Comparison of ENCODE assay signal across 30 cellular contexts in the genomic region with DNA sequence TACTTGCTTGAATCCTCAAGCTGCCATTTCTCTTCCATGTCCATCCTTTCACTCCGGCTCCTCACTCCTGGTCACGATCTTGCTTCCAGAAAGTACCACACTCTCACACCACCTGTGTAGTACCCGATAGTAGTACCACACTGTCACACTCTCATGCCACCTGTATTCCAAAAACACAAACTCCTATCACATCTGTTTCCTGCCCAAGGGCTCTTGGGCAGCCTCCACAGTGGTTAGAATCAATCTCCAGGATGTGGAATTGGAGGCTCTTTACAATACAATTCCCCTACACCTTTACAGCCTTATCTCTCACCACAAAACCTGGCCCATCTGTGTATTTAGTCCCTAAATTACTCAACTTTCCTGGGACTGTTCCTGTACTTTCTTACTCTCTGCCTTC.
"Had no signal": no experiment of that assay in that cellular context is flagged by ENCODE, and none has a peak within 500 bp of the region (broad histone marks: within the 10 kb centered on the region; RNA-seq: fewer than 3 reads in every experiment).

No MANE protein-coding gene starts in this region.

- DNase-seq: activated CD4-positive, alpha-beta T cell treated with anti-CD3 and anti-CD28 coated beads for 4 hours; activated CD4-positive, alpha-beta T cell treated with anti-CD3 and anti-CD28 coated beads, Interleukin-2, amount 50 U/mL, for 4 hours; activated naive CD8-positive, alpha-beta T cell treated with anti-CD3 and anti-CD28 coated beads, Interleukin-2, amount 50 U/mL, for 24 hours; activated T-cell treated with anti-CD3 and anti-CD28 coated beads, Interleukin-2, amount 50 U/mL, for 1 hour; amygdala; dermis blood vessel endothelial cell; effector CD4-positive, alpha-beta T cell; glutamatergic neuron; islet precursor cell; left ventricle myocardium inferior; naive B cell; nephron progenitor cell; nucleus accumbens; pancreas; sigmoid colon; small intestine; stimulated activated CD4-positive, alpha-beta T cell treated with anti-CD3 and anti-CD28 coated beads, Interleukin-4, amount 100 ng/mL, for 24 hours; substantia nigra; upper lobe of left lung had no signal

- FAIRE-seq: bronchial epithelial cell, endometrium, frontal cortex, pancreas, small intestine had no signal

- H3K27me3 Mint-ChIP-seq: activated naive CD4-positive, alpha-beta T cell treated with anti-CD3 and anti-CD28 coated beads, Interleukin-2, amount 50 U/mL, for 24 hours; activated naive CD8-positive, alpha-beta T cell treated with anti-CD3 and anti-CD28 coated beads, Interleukin-2, amount 50 U/mL, for 24 hours; central memory CD8-positive, alpha-beta T cell; stimulated activated naive CD8-positive, alpha-beta T cell treated with anti-CD3 and anti-CD28 coated beads, Interleukin-15, Interleukin-2, amounts not matched to agents 100 ng/mL and 50 ng/mL, for 24 hours had no signal

- ATAC-seq: activated naive CD8-positive, alpha-beta T cell treated with anti-CD3 and anti-CD28 coated beads, Interleukin-2, amount 50 U/mL, for 24 hours; pancreas; stimulated activated effector memory CD8-positive, alpha-beta T cell treated with anti-CD3 and anti-CD28 coated beads, Interleukin-12 subunit alpha, Interleukin-12 subunit beta, amount 100 ng/mL, for 72 hours had no signal

- H3K9me3 Mint-ChIP-seq: activated naive CD4-positive, alpha-beta T cell treated with anti-CD3 and anti-CD28 coated beads, Interleukin-2, amount 50 U/mL, for 24 hours; activated naive CD8-positive, alpha-beta T cell treated with anti-CD3 and anti-CD28 coated beads, Interleukin-2, amount 50 U/mL, for 24 hours; central memory CD8-positive, alpha-beta T cell; mesothelial cell of epicardium; naive B cell; nephron progenitor cell; stimulated activated effector memory CD8-positive, alpha-beta T cell treated with anti-CD3 and anti-CD28 coated beads, Interleukin-12 subunit alpha, Interleukin-12 subunit beta, amount 100 ng/mL, for 72 hours; stimulated activated naive CD8-positive, alpha-beta T cell treated with anti-CD3 and anti-CD28 coated beads, Interleukin-15, Interleukin-2, amounts not matched to agents 100 ng/mL and 50 ng/mL, for 24 hours had no signal

- H3K4me1 Mint-ChIP-seq: central memory CD8-positive, alpha-beta T cell; naive B cell had no signal

- H3K4me3 Mint-ChIP-seq: activated naive CD4-positive, alpha-beta T cell treated with anti-CD3 and anti-CD28 coated beads, Interleukin-2, amount 50 U/mL, for 24 hours; activated naive CD8-positive, alpha-beta T cell treated with anti-CD3 and anti-CD28 coated beads, Interleukin-2, amount 50 U/mL, for 24 hours; central memory CD8-positive, alpha-beta T cell; mesothelial cell of epicardium; naive B cell; nephron progenitor cell; stimulated activated effector memory CD8-positive, alpha-beta T cell treated with anti-CD3 and anti-CD28 coated beads, Interleukin-12 subunit alpha, Interleukin-12 subunit beta, amount 100 ng/mL, for 72 hours; stimulated activated naive CD8-positive, alpha-beta T cell treated with anti-CD3 and anti-CD28 coated beads, Interleukin-15, Interleukin-2, amounts not matched to agents 100 ng/mL and 50 ng/mL, for 24 hours had no signal

- H3K4me2 ChIP-seq: hepatocyte had no signal

- H3K36me3 ChIP-seq: left ventricle myocardium inferior, pancreas, prostate gland, sigmoid colon, vagina had no signal

- H2AFZ ChIP-seq: hepatocyte had no signal

- H3K27ac Mint-ChIP-seq: activated naive CD4-positive, alpha-beta T cell treated with anti-CD3 and anti-CD28 coated beads, Interleukin-2, amount 50 U/mL, for 24 hours; activated naive CD8-positive, alpha-beta T cell treated with anti-CD3 and anti-CD28 coated beads, Interleukin-2, amount 50 U/mL, for 24 hours; mesothelial cell of epicardium; naive B cell; nephron progenitor cell; stimulated activated effector memory CD8-positive, alpha-beta T cell treated with anti-CD3 and anti-CD28 coated beads, Interleukin-12 subunit alpha, Interleukin-12 subunit beta, amount 100 ng/mL, for 72 hours; stimulated activated naive CD8-positive, alpha-beta T cell treated with anti-CD3 and anti-CD28 coated beads, Interleukin-15, Interleukin-2, amounts not matched to agents 100 ng/mL and 50 ng/mL, for 24 hours had no signal

- H3K36me3 Mint-ChIP-seq: naive B cell had no signal

- H3K9me3 ChIP-seq: left ventricle myocardium inferior, pancreas, prostate gland, sigmoid colon, upper lobe of left lung, vagina had no signal

- H3K27ac ChIP-seq: hepatocyte, left ventricle myocardium inferior, pancreas, prostate gland, sigmoid colon, upper lobe of left lung, vagina had no signal

- H3K4me3 ChIP-seq: hepatocyte, left ventricle myocardium inferior, pancreas, prostate gland, sigmoid colon, upper lobe of left lung, vagina had no signal

- H3K27me3 ChIP-seq: hepatocyte, pancreas, sigmoid colon, upper lobe of left lung, vagina had no signal

- H3K4me1 ChIP-seq: pancreas, prostate gland had no signal
